In the genomic region with DNA sequence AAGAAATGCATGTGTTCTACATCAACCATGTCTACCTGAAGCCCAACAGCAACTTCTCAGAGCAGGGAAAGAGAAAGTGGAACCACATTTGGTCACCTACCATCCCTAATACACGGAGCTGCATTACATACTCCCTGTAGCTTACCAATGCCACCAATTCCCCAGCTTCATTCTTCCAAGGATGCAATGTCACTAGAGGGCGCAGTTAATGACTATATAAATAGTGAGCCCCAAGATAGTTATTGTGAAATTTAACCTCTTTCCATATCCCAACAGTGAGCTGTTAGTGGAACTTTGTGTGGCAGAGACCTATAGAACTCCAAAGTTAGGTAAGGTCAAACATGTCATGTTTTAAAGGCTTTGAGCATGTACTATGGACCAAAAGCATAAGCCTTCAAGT, we compare ENCODE assay signal across 8 cellular contexts.
A peak's percentile ranks its signal among the peaks of the same experiment; 100 is the strongest.
DNase-seq lines count a peak whose midpoint lies in the region; ATAC-seq and TF ChIP-seq lines count a peak whose summit lies in the region.

No MANE protein-coding gene starts in this region.

- no peaks in the 10 kb centered on the region for H3K4me1 ChIP-seq in PC-3 (ENCODE audit: insufficient read depth, low read length)

- peak; percentile 53 for ATAC-seq in GM18519 (IDR thresholded peaks at IDR 0.05; ENCODE audit: low FRiP score, unreplicated experiment)
- ATAC-seq in PC-3: peak; percentile 84

- no peak overlapping the region for H3K9ac ChIP-seq in PC-3 (ENCODE audit: low read length)

- H3F3A ChIP-seq in PC-3 (ENCODE audit: low read length, unreplicated experiment): no peaks in the 10 kb centered on the region

- peak; percentile 87 for TF ChIP-seq CTCF in PC-3 (conservative IDR thresholded peaks at IDR 0.05; ENCODE audit: low read depth, low read length)

- POLR2A ChIA-PET in PC-3 (lab: Charles Lee; ENCODE audit: unreplicated experiment): no interaction called here

- H3K9me3 ChIP-seq in PC-3 (ENCODE audit: low read length): no peaks in the 10 kb centered on the region

- CTCF ChIA-PET in PC-3 (lab: Charles Lee): interaction anchor here (0.5 to 1.2 kb wide), 10 partner anchors 12 to 736 kb away, joined by 3 to 9 read pairs (median 4); no protein-coding TSS in a partner anchor

- intact Hi-C loops in PC-3 (cut with micrococcal nuclease): loop anchor here (1.0 to 10.0 kb wide), 3 partner anchors 110 to 734 kb away; a partner anchor contains a TSS

- H2AFZ ChIP-seq in PC-3 (ENCODE audit: low read length): no peak overlapping the region

- H3K36me3 ChIP-seq in PC-3 (ENCODE audit: low read depth, low read length): no peaks in the 10 kb centered on the region

- H3K79me2 ChIP-seq in PC-3 (ENCODE audit: low read length): no peaks in the 10 kb centered on the region

- no peak overlapping the region for H3K4me2 ChIP-seq in PC-3 (ENCODE audit: low read length)

- no peaks in the 10 kb centered on the region for H4K20me1 ChIP-seq in PC-3 (ENCODE audit: low read length)

- H3K4me3 ChIP-seq in PC-3 (ENCODE audit: low read length): no peak overlapping the region

- H3K27me3 ChIP-seq in PC-3 (ENCODE audit: low read length): no peaks in the 10 kb centered on the region

- H3K27ac ChIP-seq in PC-3 (ENCODE audit: low read length): no peak overlapping the region

- no peaks in the 10 kb centered on the region for H3K9me2 ChIP-seq in PC-3 (replicated peaks; ENCODE audit: low read length)

- BruUV-seq in PC-3 (replicated peaks; lab: Mats Ljungman, UMichigan): no TSS peak

- peak; percentile 55 for DNase-seq in A172 (ENCODE audit: low spot score)
- DNase-seq in PC-3: peak; percentile 77
- peak; percentile 40 for DNase-seq in fibroblast of peridontal ligament (ENCODE audit: extremely low read depth)
- no peak for DNase-seq in epidermal melanocyte (ENCODE audit: insufficient read length, low spot score)
- DNase-seq in NCI-H128 (lab: John Stamatoyannopoulos, UW; ENCODE audit: unreplicated experiment): no peak
- no peak for DNase-seq in HPDE6-E6E7 (ENCODE audit: extremely low spot score)
- DNase-seq in activated T-cell treated with anti-CD3 and anti-CD28 coated beads for 4 hours: no peak

Comparison
In these comparisons a context has a peak if more than half of its experiments do, and no peak if none do; other contexts are left out.
1. DNase-seq: peak in A172 (single experiment), PC-3 (single experiment) and fibroblast of peridontal ligament (single experiment); none in epidermal melanocyte (single experiment), NCI-H128 (single experiment), HPDE6-E6E7 (single experiment) and activated T-cell treated with anti-CD3 and anti-CD28 coated beads for 4 hours (single experiment).